In genomic region chr7:116259821-116260440, GRCh38 we compare ENCODE assay signal across 14 cellular contexts. TPM values are rescaled to one million over a fixed set of nuclear protein-coding genes. Genes with fewer than 3 reads are reported as not detected.
A peak's percentile ranks its signal among the peaks of the same experiment; 100 is the strongest.
DNase-seq lines count a peak whose midpoint lies in the region; ATAC-seq and TF ChIP-seq lines count a peak whose summit lies in the region.
"Had no signal": no experiment of that assay in that cellular context is flagged by ENCODE, and none has a peak within 500 bp of the region (broad histone marks: within the 10 kb centered on the region; RNA-seq: fewer than 3 reads in every experiment).

No MANE protein-coding gene starts in this region.

- in situ Hi-C loops in ACHN (cut with HindIII; ENCODE audit: low pct_ligation_motif_present, low pct_unique_long_range_greater_than_20kb, low sequenced_read_pairs): loop anchor here (10.0 to 25.0 kb wide), 3 partner anchors 85 to 527 kb away; partner anchors contain the start of gene CAV1

- intact Hi-C loops in posterior cingulate gyrus (cut with DNase I): loop anchor here (2.0 to 5.0 kb wide), 2 partner anchors 267 to 549 kb away; partner anchors contain the start of gene CAV1

- H3K9me3 Mint-ChIP-seq in immature natural killer cell: no peaks in the 10 kb centered on the region
- H3K9me3 Mint-ChIP-seq: naive thymus-derived CD4-positive, alpha-beta T cell had no signal

- peaks cover 6 to 34% of the 10 kb centered on the region in 2 donors for H3K4me1 Mint-ChIP-seq in immature natural killer cell

- TF ChIP-seq CTCF in GM20000 (IDR thresholded peaks at IDR 0.05; ENCODE audit: extremely low read depth, missing control alignments): no peak

- peak; percentile 45 for DNase-seq in ACHN
- DNase-seq in HPDE6-E6E7 (ENCODE audit: extremely low spot score): peak; percentile 65
- peak; percentile 67 for DNase-seq in astrocyte of the hippocampus (ENCODE audit: low read depth, low spot score)
- no peak for DNase-seq in immature natural killer cell
- no peak for DNase-seq in NCI-H446 treated with DMSO at 0.1 percent for 48 hours (lab: John Stamatoyannopoulos, UW)
- no peak for DNase-seq in GM20000 (ENCODE audit: low spot score)
- no peak for DNase-seq in posterior cingulate gyrus
- DNase-seq: GF-D8; naive thymus-derived CD4-positive, alpha-beta T cell; NCI-H146; spleen; T1000 had no signal

- H3K27ac Mint-ChIP-seq in immature natural killer cell: peak overlapping the region in 4 of 6 donors; percentile 21 to 64 (median 52)

- peaks cover 0 to 8% (median 2%) of the 10 kb centered on the region in 3 donors for H3K27me3 Mint-ChIP-seq in immature natural killer cell (ENCODE audit: low read depth in 3 of 3)
- H3K27me3 Mint-ChIP-seq: B cell had no signal

- no peak for ATAC-seq in GM21381 (IDR thresholded peaks at IDR 0.05; ENCODE audit: unreplicated experiment)
- ATAC-seq: naive thymus-derived CD4-positive, alpha-beta T cell had no signal

- H3K4me3 Mint-ChIP-seq in immature natural killer cell: no peak overlapping the region
- H3K4me3 Mint-ChIP-seq: B cell; naive thymus-derived CD4-positive, alpha-beta T cell had no signal

- H3K36me3 Mint-ChIP-seq in immature natural killer cell: peaks cover 0 to 20% (median 18%) of the 10 kb centered on the region in 3 donors

RNA-seq across cellular contexts. Expression of gene TES, which starts 49.6 kb away (rescaled TPM):
- 100 to 1,000 TPM; 235 to 402 (median 325) TPM for polyA plus RNA-seq in immature natural killer cell

Comparison
In these comparisons a context has a peak if more than half of its experiments do, and no peak if none do; other contexts are left out.
1. DNase-seq: peak in ACHN (single experiment), HPDE6-E6E7 (single experiment) and astrocyte of the hippocampus (single experiment); none in immature natural killer cell (0 of 3), NCI-H446 treated with DMSO at 0.1 percent for 48 hours (single experiment), GM20000 (single experiment) and posterior cingulate gyrus (0 of 10).